15 cellular contexts compared by ENCODE assay signal in the genomic region with DNA sequence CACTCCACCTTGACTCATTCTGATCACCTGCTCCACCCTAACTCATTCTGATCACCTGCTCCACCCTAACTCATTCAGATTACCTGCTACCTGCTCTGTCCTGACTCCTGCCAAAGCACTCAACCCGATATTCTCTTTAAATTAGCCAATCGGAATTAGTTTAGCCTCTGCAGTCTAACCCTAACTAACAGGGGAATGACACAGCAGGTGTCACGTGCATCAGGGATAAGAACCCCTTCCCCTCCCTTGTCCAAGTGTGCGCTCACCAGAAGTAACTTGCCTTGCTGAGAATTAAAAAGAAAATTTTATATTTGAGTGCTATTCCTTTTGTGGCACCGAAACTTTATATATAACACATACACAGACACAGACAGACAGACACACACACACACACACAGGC. TPM values are rescaled to one million over a fixed set of nuclear protein-coding genes. Genes with fewer than 3 reads are reported as not detected.
"Had no signal": no experiment of that assay in that cellular context is flagged by ENCODE, and none has a peak within 500 bp of the region (broad histone marks: within the 10 kb centered on the region; RNA-seq: fewer than 3 reads in every experiment).

No MANE protein-coding gene starts in this region.

RNA-seq across cellular contexts. Expression of gene MAGEA8, which starts 44.3 kb away (rescaled TPM):
- total RNA-seq: activated B cell treated with CpG ODN at 0.5 μM for 24 hours; activated CD8-positive, alpha-beta T cell treated with anti-CD3 and anti-CD28 coated beads for 36 hours; activated T-cell treated with anti-CD3 and anti-CD28 coated beads, Interleukin-2, amount 50 U/mL, for 4 hours; activated T-helper 17 cell treated with anti-CD3 and anti-CD28 coated beads, Interleukin-2, amount 50 U/mL, for 72 hours; astrocyte; bronchial epithelial cell; cardiac septum; cerebellum; dermis blood vessel endothelial cell; esophagus muscularis mucosa; foreskin keratinocyte; gastrocnemius medialis; heart left ventricle; T-helper 2 cell treated with Interferon-gamma antibody and Interleukin-4, amounts not matched to agents 100 ng/mL and 5 ng/mL, for 36 hours had no signal
- polyA plus RNA-seq: adipose tissue, foreskin keratinocyte, heart left ventricle had no signal

RNA-seq across cellular contexts. Expression of gene MAGEA9, which starts 55.0 kb away (rescaled TPM):
- total RNA-seq: activated B cell treated with CpG ODN at 0.5 μM for 24 hours; activated CD8-positive, alpha-beta T cell treated with anti-CD3 and anti-CD28 coated beads for 36 hours; activated T-cell treated with anti-CD3 and anti-CD28 coated beads, Interleukin-2, amount 50 U/mL, for 4 hours; activated T-helper 17 cell treated with anti-CD3 and anti-CD28 coated beads, Interleukin-2, amount 50 U/mL, for 72 hours; astrocyte; bronchial epithelial cell; cardiac septum; cerebellum; dermis blood vessel endothelial cell; esophagus muscularis mucosa; foreskin keratinocyte; gastrocnemius medialis; heart left ventricle; T-helper 2 cell treated with Interferon-gamma antibody and Interleukin-4, amounts not matched to agents 100 ng/mL and 5 ng/mL, for 36 hours had no signal
- polyA plus RNA-seq: adipose tissue, foreskin keratinocyte, heart left ventricle had no signal
